19 cellular contexts compared by ENCODE assay signal in genomic region chr17:49972486-49973270, GRCh38. TPM values are rescaled to one million over a fixed set of nuclear protein-coding genes. Genes with fewer than 3 reads are reported as not detected.
DNase-seq lines count a peak whose midpoint lies in the region; ATAC-seq, FAIRE-seq and TF ChIP-seq lines count a peak whose summit lies in the region.
"Had no signal": no experiment of that assay in that cellular context is flagged by ENCODE, and none has a peak within 500 bp of the region (broad histone marks: within the 10 kb centered on the region; RNA-seq: fewer than 3 reads in every experiment).

No MANE protein-coding gene starts in this region.

- no peak for TF ChIP-seq EP300 in HepG2 (IDR thresholded peaks at IDR 0.05; ENCODE audit: low read depth in 2 of 2, low read length in 2 of 2)
- no peak for TF ChIP-seq EP300 in HepG2 (CRISPR knock-in tag; IDR thresholded peaks at IDR 0.05; ENCODE audit: borderline replicate concordance)

- H3K79me2 ChIP-seq in HepG2 (ENCODE audit: insufficient read depth, low read length): no peaks in the 10 kb centered on the region

- no peak for TF ChIP-seq RAD21 in HepG2 (CRISPR knock-in tag; IDR thresholded peaks at IDR 0.05)

- H3K27me3 Mint-ChIP-seq in nephron (ENCODE audit: low read depth): peaks cover 100% of the 10 kb centered on the region

- FAIRE-seq in HepG2 (lab: Jason Lieb, UNC): no peak
- FAIRE-seq: astrocyte, TTC549 had no signal

- H3K27ac ChIP-seq in HepG2 (ENCODE audit: extremely low read length, insufficient read depth, low read length): no peak overlapping the region
- no peak overlapping the region for H3K27ac ChIP-seq in right lobe of liver
- no peak overlapping the region for H3K27ac ChIP-seq in coronary artery
- H3K27ac ChIP-seq: esophagus squamous epithelium, heart left ventricle, SJSA1 had no signal

- H4K20me1 ChIP-seq in HepG2 (ENCODE audit: insufficient read depth, low read length): peaks cover 4% of the 10 kb centered on the region; the same call in 1 of the 2 replicates

- H3K36me3 Mint-ChIP-seq in nephron (ENCODE audit: low read depth): no peaks in the 10 kb centered on the region

- peaks cover 40% of the 10 kb centered on the region for H3K4me1 ChIP-seq in HepG2 (ENCODE audit: insufficient read depth, low read length)
- H3K4me1 ChIP-seq in right lobe of liver: peaks cover 0 to 5% (median 0%) of the 10 kb centered on the region in 4 donors

- no peak overlapping the region for H2AFZ ChIP-seq in HepG2 (ENCODE audit: low read length)

- H3K27me3 ChIP-seq in HepG2 (ENCODE audit: control insufficient read depth in 1 of 2, insufficient read depth in 2 of 2, low read length in 2 of 2) (peaks cover 40 to 96% of the 10 kb centered on the region in 2 experiments), right lobe of liver (peaks cover 5 to 36% of the 10 kb centered on the region in 2 donors)

- peak overlapping the region; percentile 78 for H3K4me2 ChIP-seq in HepG2 (ENCODE audit: low read depth, low read length)

- intact Hi-C loops in HepG2 (cut with micrococcal nuclease; ENCODE audit: unreplicated experiment) (no loop called here), right lobe of liver (cut with DNase I) (no loop called here)

- H3K27ac Mint-ChIP-seq in nephron: no peak overlapping the region

- peaks cover 25% of the 10 kb centered on the region for H3K4me1 Mint-ChIP-seq in nephron

- H3K4me3 ChIP-seq in HepG2 (replicated peaks in 1 of 3; ENCODE audit: insufficient read depth in 1 of 3, low read depth in 2 of 3, low read length in 3 of 3): peak overlapping the region; percentile 22 to 68 (median 33); a peak in 3 of 6 replicates
- H3K4me3 ChIP-seq in right lobe of liver: no peak overlapping the region
- peak overlapping the region; percentile 52 for H3K4me3 ChIP-seq in coronary artery
- H3K4me3 ChIP-seq: SJSA1 had no signal

- ATAC-seq in HepG2 (peak; percentile 72), right lobe of liver (no peak), GM18517 (IDR thresholded peaks at IDR 0.05; ENCODE audit: unreplicated experiment) (no peak)

- DNase-seq in HepG2 (ENCODE audit: low spot score) (no peak), right lobe of liver (no peak), coronary artery (ENCODE audit: low spot score) (no peak), NOMO-1 treated with DMSO at 0.1 percent for 48 hours (lab: John Stamatoyannopoulos, UW; ENCODE audit: unreplicated experiment) (no peak)
- no peak for DNase-seq in activated CD8-positive, alpha-beta memory T cell treated with anti-CD3 and anti-CD28 coated beads for 24 hours
- no peak for DNase-seq in stimulated activated naive CD4-positive, alpha-beta T cell treated with Interleukin-2 at 50 U/mL for 16 hours (lab: John Stamatoyannopoulos, UW)
- DNase-seq: activated CD4-positive, alpha-beta T cell treated with anti-CD3 and anti-CD28 coated beads, Interleukin-2, amount 50 U/mL, for 4 hours; dermis blood vessel endothelial cell; DMS79; esophagus squamous epithelium; MM.1S; NCI-H2171 treated with DMSO at 0.1 percent for 48 hours had no signal

- H3K9me3 ChIP-seq in HepG2 (ENCODE audit: low read length) (no peaks in the 10 kb centered on the region), right lobe of liver (no peaks in the 10 kb centered on the region)
- H3K9me3 ChIP-seq: esophagus squamous epithelium, heart left ventricle, SJSA1 had no signal

- in situ Hi-C loops in HepG2 (cut with HindIII; ENCODE audit: extremely low pct_ligation_motif_present, low pct_unique_long_range_greater_than_20kb): no loop called here

- WGBS in HepG2 (ENCODE audit: low lambda C conversion rate): 36% methylated on average over 25 of the region's 57 CpGs
- 8% methylated on average over 14 of the region's 57 CpGs for WGBS in right lobe of liver (ENCODE audit: insufficient coverage, low coverage, low lambda C conversion rate, missing lambda C conversion rate)

- no TSS peak for BruUV-seq in HepG2 (replicated peaks; lab: Mats Ljungman, UMichigan)

- H3K4me3 Mint-ChIP-seq in nephron: peak overlapping the region in 2 of 3 experiments; percentile 23 to 52

- POLR2A ChIA-PET in HepG2 (lab: Yijun Ruan, JAX): no interaction called here

- TF ChIP-seq POLR2A in HepG2 (IDR thresholded peaks at IDR 0.05; ENCODE audit: insufficient read depth in 1 of 2, low read depth in 2 of 2, low read length in 2 of 2) (no peak), right lobe of liver (IDR thresholded peaks at IDR 0.05) (no peak)

- peak; percentile 12; the same call in 1 of the 2 replicates for TF ChIP-seq CTCF in HepG2 (CRISPR knock-in tag; IDR thresholded peaks at IDR 0.05)
- no peak for TF ChIP-seq CTCF in right lobe of liver (IDR thresholded peaks at IDR 0.05)
- TF ChIP-seq CTCF in coronary artery (IDR thresholded peaks at IDR 0.05): no peak
- no peak for TF ChIP-seq CTCF in nephron (IDR thresholded peaks at IDR 0.05; ENCODE audit: unreplicated experiment in 3 of 3)

- H3K36me3 ChIP-seq in HepG2 (replicated peaks in 1 of 2; ENCODE audit: control insufficient read depth in 1 of 2, insufficient read depth in 2 of 2, low read length in 2 of 2): no peaks in the 10 kb centered on the region
- H3K36me3 ChIP-seq in right lobe of liver: no peaks in the 10 kb centered on the region
- H3K36me3 ChIP-seq: esophagus squamous epithelium, heart left ventricle, SJSA1 had no signal

- H3K9me3 Mint-ChIP-seq in nephron: peaks cover under 1% of the 10 kb centered on the region

- 0 out of 2 replicates have a peak overlapping the region, but pooled peaks have one; percentile 7 for H3K9ac ChIP-seq in HepG2 (ENCODE audit: insufficient read depth, low read depth, low read length)

- CTCF ChIA-PET in HepG2 (lab: Yijun Ruan, JAX; ENCODE audit: low intra/inter-chr PET ratio, low total read pairs): no interaction called here

TF ChIP-seq in HepG2, 621 proteins besides CTCF, POLR2A, EP300 and RAD21 (continues in another document):
- peak; percentile 69 for TF ChIP-seq NR2C2 (CRISPR knock-in tag; IDR thresholded peaks at IDR 0.05; ENCODE audit: borderline replicate concordance)
- no peak for TF ChIP-seq PAWR (CRISPR knock-in tag; IDR thresholded peaks at IDR 0.05; ENCODE audit: borderline replicate concordance)

RNA-seq across cellular contexts. Expression of gene DLX4, which starts 3.7 kb away (rescaled TPM):
- total RNA-seq in HepG2 (2016; rRNA removed; fragmentation: Illumina TruSeq; extraction: Trizol) (0.51 and 0.55 TPM in 2 replicates), right lobe of liver (not detected)
- total RNA-seq in HepG2 (2016; cell fraction: cytosol; rRNA removed; fragmentation: Illumina TruSeq; extraction: Trizol; ENCODE audit: low read depth): 0.44 and 1.4 TPM in 2 replicates
- total RNA-seq in HepG2 (2016; cell fraction: insoluble cytoplasmic fraction; rRNA removed; fragmentation: Illumina TruSeq; extraction: Trizol): 0.40 and 0.80 TPM in 2 replicates
- total RNA-seq in HepG2 (2016; cell fraction: membrane; rRNA removed; fragmentation: Illumina TruSeq; extraction: Trizol): 1.8 and 1.9 TPM in 2 replicates
- total RNA-seq in HepG2 (2016; cell fraction: nucleus; rRNA removed; fragmentation: Illumina TruSeq; extraction: Trizol): 0.93 and 0.97 TPM in 2 replicates
- polyA plus RNA-seq in HepG2 (2011; rRNA removed): 2.3 and 2.5 TPM in 2 replicates
- 1.0 and 1.2 TPM in 2 replicates for polyA plus RNA-seq in HepG2 (2011; cell fraction: cytosol; rRNA removed)
- polyA plus RNA-seq in HepG2 (2011; cell fraction: nucleus; rRNA removed): 10.2 TPM in 2 replicates
- polyA plus RNA-seq in HepG2 (2012): 2.5 and 2.7 TPM in 2 replicates
- polyA plus RNA-seq in HepG2 (2016; cell fraction: cytosol; fragmentation: Illumina TruSeq; extraction: Trizol; ENCODE audit: low read depth): 6.6 and 7.4 TPM in 2 replicates
- 2.3 and 2.8 TPM in 2 replicates for polyA plus RNA-seq in HepG2 (2016; cell fraction: insoluble cytoplasmic fraction; fragmentation: Illumina TruSeq; extraction: Trizol; ENCODE audit: low read depth)
- 12.2 and 12.9 TPM in 2 replicates for polyA plus RNA-seq in HepG2 (2016; cell fraction: membrane; fragmentation: Illumina TruSeq; extraction: Trizol; ENCODE audit: low read depth)
- polyA plus RNA-seq in HepG2 (2016; cell fraction: nucleus; fragmentation: Illumina TruSeq; extraction: Trizol; ENCODE audit: insufficient read depth, low read depth): 8.1 and 8.9 TPM in 2 replicates
- 1.8 and 3.4 TPM in 2 replicates for polyA minus RNA-seq in HepG2 (2011; rRNA and poly(A)+ RNA removed; ENCODE audit: low replicate concordance)
- 0.62 and 0.99 TPM in 2 replicates for polyA minus RNA-seq in HepG2 (2011; cell fraction: cytosol; rRNA and poly(A)+ RNA removed)
- polyA minus RNA-seq in HepG2 (2011; cell fraction: nucleus; rRNA and poly(A)+ RNA removed): 1.3 and 2.4 TPM in 2 replicates
- total RNA-seq: astrocyte, dermis blood vessel endothelial cell, liver, SJSA1 had no signal
- polyA plus RNA-seq: liver had no signal

RNA-seq across cellular contexts. Expression of gene DLX3, which starts 22.3 kb away (rescaled TPM):
- total RNA-seq in HepG2 (2016; rRNA removed; fragmentation: Illumina TruSeq; extraction: Trizol): not detected in 2 replicates
- total RNA-seq in HepG2 (2016; cell fraction: cytosol; rRNA removed; fragmentation: Illumina TruSeq; extraction: Trizol; ENCODE audit: low read depth): not detected in 2 replicates
- total RNA-seq in HepG2 (2016; cell fraction: insoluble cytoplasmic fraction; rRNA removed; fragmentation: Illumina TruSeq; extraction: Trizol): not detected in 2 replicates
- total RNA-seq in HepG2 (2016; cell fraction: membrane; rRNA removed; fragmentation: Illumina TruSeq; extraction: Trizol): not detected in 2 replicates
- not detected in 2 replicates for total RNA-seq in HepG2 (2016; cell fraction: nucleus; rRNA removed; fragmentation: Illumina TruSeq; extraction: Trizol)
- 0.03 and 0.05 TPM in 2 replicates for polyA plus RNA-seq in HepG2 (2011; rRNA removed)
- not detected in 2 replicates for polyA plus RNA-seq in HepG2 (2011; cell fraction: cytosol; rRNA removed)
- 0.05 and 0.23 TPM in 2 replicates for polyA plus RNA-seq in HepG2 (2011; cell fraction: nucleus; rRNA removed)
- not detected in 2 replicates for polyA plus RNA-seq in HepG2 (2012)
- polyA plus RNA-seq in HepG2 (2016; cell fraction: cytosol; fragmentation: Illumina TruSeq; extraction: Trizol; ENCODE audit: low read depth): not detected in 2 replicates
- 0.09 TPM in 1 of 2 replicates, not detected in the other for polyA plus RNA-seq in HepG2 (2016; cell fraction: insoluble cytoplasmic fraction; fragmentation: Illumina TruSeq; extraction: Trizol; ENCODE audit: low read depth)
- polyA plus RNA-seq in HepG2 (2016; cell fraction: membrane; fragmentation: Illumina TruSeq; extraction: Trizol; ENCODE audit: low read depth): not detected in 2 replicates
- not detected in 2 replicates for polyA plus RNA-seq in HepG2 (2016; cell fraction: nucleus; fragmentation: Illumina TruSeq; extraction: Trizol; ENCODE audit: insufficient read depth, low read depth)
- polyA minus RNA-seq in HepG2 (2011; rRNA and poly(A)+ RNA removed; ENCODE audit: low replicate concordance): 0.65 TPM in 1 of 2 replicates, not detected in the other
- polyA minus RNA-seq in HepG2 (2011; cell fraction: cytosol; rRNA and poly(A)+ RNA removed): not detected in 2 replicates
- not detected in 2 replicates for polyA minus RNA-seq in HepG2 (2011; cell fraction: nucleus; rRNA and poly(A)+ RNA removed)
- total RNA-seq in right lobe of liver: not detected
- total RNA-seq: dermis blood vessel endothelial cell, liver, SJSA1 had no signal
- polyA plus RNA-seq: liver had no signal

Comparison
In these comparisons a context has a peak if more than half of its experiments do, and no peak if none do; other contexts are left out.
1. H3K4me3 ChIP-seq: peak in HepG2 (3 of 3) and coronary artery (single experiment); none in right lobe of liver (0 of 3).